Comparison of ENCODE assay signal across 1 cellular context in genomic region chr2:58006952-58007284, GRCh38.
TF ChIP-seq lines count a peak whose summit lies in the region.

No MANE protein-coding gene starts in this region.

TF ChIP-seq in K562, 482 proteins besides CTCF, POLR2A, EP300 and RAD21 (continued from another document):
- no peak for TF ChIP-seq E2F1 (CRISPR knock-in tag; IDR thresholded peaks at IDR 0.05)
- TF ChIP-seq NR2F6 (CRISPR knock-in tag; IDR thresholded peaks at IDR 0.05), result no peak
- no peak for TF ChIP-seq FOXK1 (CRISPR knock-in tag; IDR thresholded peaks at IDR 0.05; ENCODE audit: borderline replicate concordance)
